7 cellular contexts compared by ENCODE assay signal in genomic region chr11:108221401-108221800, GRCh38. TPM values are rescaled to one million over a fixed set of nuclear protein-coding genes. Genes with fewer than 3 reads are reported as not detected.
DNase-seq lines count a peak whose midpoint lies in the region; ATAC-seq and TF ChIP-seq lines count a peak whose summit lies in the region.

No MANE protein-coding gene starts in this region.

- DNase-seq in HCEC 1CT (peak; percentile 16), SK-N-MC (ENCODE audit: low read depth, low spot score) (no peak), iPS DF 6.9 (ENCODE audit: low read depth, low spot score) (no peak), spleen (no peak), DMS114 treated with DMSO at 0.1 percent for 48 hours (lab: John Stamatoyannopoulos, UW; ENCODE audit: unreplicated experiment) (no peak), left lobe of liver (ENCODE audit: low spot score) (no peak), C1 segment of cervical spinal cord (lab: John Stamatoyannopoulos, UW) (no peak)

- no CpG with 5 or more reads among the region's 13 CpGs for WGBS in iPS DF 6.9 (ENCODE audit: insufficient coverage, insufficient read length)
- 0 to 1% (median 0%) methylated on average over 13 of the region's 13 CpGs for WGBS in spleen, 5 donors

- H3K27ac ChIP-seq in SK-N-MC = no peak overlapping the region
- no peak overlapping the region for H3K27ac ChIP-seq in iPS DF 6.9 (ENCODE audit: low read length)
- H3K27ac ChIP-seq in spleen = peak overlapping the region; percentile 94 to 99 (median 98)

- no peaks in the 10 kb centered on the region for H3K9me3 ChIP-seq in SK-N-MC (ENCODE audit: low read depth, low read length)
- H3K9me3 ChIP-seq in iPS DF 6.9 (ENCODE audit: control insufficient read depth, insufficient read depth, low read length) = no peaks in the 10 kb centered on the region
- H3K9me3 ChIP-seq in spleen = no peaks in the 10 kb centered on the region

- no peak for ATAC-seq in left lobe of liver

- peaks cover 14% of the 10 kb centered on the region for H3K36me3 ChIP-seq in SK-N-MC (ENCODE audit: insufficient read depth, low read length)
- H3K36me3 ChIP-seq in iPS DF 6.9 (ENCODE audit: control insufficient read depth, insufficient read depth, low read length) = no peaks in the 10 kb centered on the region
- peaks cover 0 to 15% (median 0%) of the 10 kb centered on the region in 6 donors for H3K36me3 ChIP-seq in spleen

- intact Hi-C loops in spleen (cut with DNase I; ENCODE audit: low total_unique reads) = loop anchor here (10.0 kb wide), 1 partner anchor 57 kb away; no protein-coding TSS in a partner anchor

- H3K4me3 ChIP-seq in SK-N-MC (peak overlapping the region; percentile 100), iPS DF 6.9 (ENCODE audit: low read length) (peak overlapping the region; percentile 86; the same call in 1 of the 2 replicates), spleen (peak overlapping the region; percentile 70 to 91 (median 76))

- no peak for TF ChIP-seq POLR2A in spleen (IDR thresholded peaks at IDR 0.05)

- H3K27me3 ChIP-seq in iPS DF 6.9 (ENCODE audit: control insufficient read depth, insufficient read depth, low read length) = no peaks in the 10 kb centered on the region
- no peaks in the 10 kb centered on the region for H3K27me3 ChIP-seq in spleen (replicated peaks in 1 of 7)

- H3K4me1 ChIP-seq in iPS DF 6.9 (ENCODE audit: control insufficient read depth, insufficient read depth, low read length) = no peaks in the 10 kb centered on the region; the same call in 1 of the 2 replicates
- peaks cover 21 to 87% (median 69%) of the 10 kb centered on the region in 6 donors for H3K4me1 ChIP-seq in spleen

- peak overlapping the region; percentile 99 for H3K9ac ChIP-seq in SK-N-MC (ENCODE audit: insufficient read length)

- TF ChIP-seq CTCF in spleen (IDR thresholded peaks at IDR 0.05 in 8 of 11, conservative IDR thresholded peaks at IDR 0.05 in 3 of 11) = no peak

RNA-seq across cellular contexts. Expression of gene NPAT, which starts 1.0 kb away (rescaled TPM):
- 10 to 100 TPM; 24.2 to 40.8 (median 29.6) TPM for total RNA-seq in spleen
- 1 to 10 TPM; 4.5 to 4.9 (median 4.5) TPM for polyA plus RNA-seq in spleen
- 5.4 TPM for total RNA-seq in left lobe of liver

RNA-seq across cellular contexts. Expression of gene ATM, which starts 1.5 kb away (rescaled TPM):
- 100 to 1,000 TPM; 186 to 408 (median 235) TPM for total RNA-seq in spleen
- polyA plus RNA-seq in spleen = 10 to 100 TPM; 33.1 to 54.3 (median 37.6) TPM
- 25.7 TPM for total RNA-seq in left lobe of liver

Comparison
In these comparisons a context has a peak if more than half of its experiments do, and no peak if none do; other contexts are left out.
1. H3K27ac ChIP-seq: peak in spleen (8 of 8); none in SK-N-MC (single experiment) and iPS DF 6.9 (single experiment).
2. Peak in every context shown above with its lines, with median percentiles within 50 percentile points of each other: H3K4me3 ChIP-seq.